ENCODE assay signal across 14 cellular contexts in the genomic region with DNA sequence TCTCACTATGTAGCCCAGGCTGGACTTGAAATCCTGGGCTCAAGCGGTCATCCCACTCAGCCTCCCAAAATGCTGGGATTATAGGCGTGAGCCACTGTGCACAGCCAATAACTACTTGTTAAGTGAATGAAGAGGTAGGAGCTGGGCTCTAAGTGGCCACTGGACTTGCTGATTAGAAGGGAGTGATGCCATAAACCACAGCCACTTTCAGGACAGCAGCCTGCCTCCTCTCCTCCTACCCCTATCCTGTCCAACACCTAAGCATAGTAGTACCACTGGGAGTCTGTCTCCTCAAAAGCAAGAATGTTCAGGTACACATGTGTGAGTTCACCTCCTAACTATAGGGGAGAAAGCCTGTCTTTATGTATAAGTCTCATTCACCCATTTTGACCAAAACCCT. TPM values are rescaled to one million over a fixed set of nuclear protein-coding genes. Genes with fewer than 3 reads are reported as not detected.
A peak's percentile ranks its signal among the peaks of the same experiment; 100 is the strongest.
DNase-seq lines count a peak whose midpoint lies in the region; ATAC-seq and TF ChIP-seq lines count a peak whose summit lies in the region.
"Had no signal": no experiment of that assay in that cellular context is flagged by ENCODE, and none has a peak within 500 bp of the region (broad histone marks: within the 10 kb centered on the region; RNA-seq: fewer than 3 reads in every experiment).

No MANE protein-coding gene starts in this region.

- no peak overlapping the region for H2AK5ac ChIP-seq in mesenchymal stem cell (ENCODE audit: low read length, severe bottlenecking)

- peaks cover 26% of the 10 kb centered on the region for H3K79me1 ChIP-seq in mesenchymal stem cell (replicated peaks; ENCODE audit: low read length, poor library complexity, severe bottlenecking)

- H4K8ac ChIP-seq in mesenchymal stem cell (ENCODE audit: low read length), result no peak overlapping the region

- no peak for ATAC-seq in activated CD4-positive, alpha-beta T cell treated with anti-CD3 and anti-CD28 coated beads for 36 hours
- ATAC-seq in activated T-cell treated with anti-CD3 and anti-CD28 coated beads, Interleukin-2, amount 50 U/mL, for 4 hours, result no peak

- H4K91ac ChIP-seq in mesenchymal stem cell (ENCODE audit: low read length), result no peak overlapping the region

- no peaks in the 10 kb centered on the region for H3K9me3 ChIP-seq in mesenchymal stem cell (ENCODE audit: control insufficient read depth, low read length)

- peaks cover 4% of the 10 kb centered on the region for H3K4me1 ChIP-seq in mesenchymal stem cell (ENCODE audit: control insufficient read depth, insufficient read depth, low read depth, low read length)

- H3K27me3 Mint-ChIP-seq in activated CD4-positive, alpha-beta T cell treated with anti-CD3 and anti-CD28 coated beads for 36 hours, result no peaks in the 10 kb centered on the region
- no peaks in the 10 kb centered on the region for H3K27me3 Mint-ChIP-seq in activated CD4-positive, alpha-beta T cell treated with anti-CD3 and anti-CD28 coated beads, Interleukin-2, amount 10 ng/mL, durations not matched to agents 24 days and 14 days
- no peaks in the 10 kb centered on the region for H3K27me3 Mint-ChIP-seq in activated T-cell treated with anti-CD3 and anti-CD28 coated beads, Interleukin-2, amount 50 U/mL, for 4 hours (ENCODE audit: low read depth)
- H3K27me3 Mint-ChIP-seq in CD14-positive monocyte (ENCODE audit: low read depth in 3 of 3), result no peaks in the 10 kb centered on the region

- peak overlapping the region; percentile 19 for H3K27ac Mint-ChIP-seq in activated CD4-positive, alpha-beta T cell treated with anti-CD3 and anti-CD28 coated beads for 36 hours
- no peak overlapping the region for H3K27ac Mint-ChIP-seq in activated CD4-positive, alpha-beta T cell treated with anti-CD3 and anti-CD28 coated beads, Interleukin-2, amount 10 ng/mL, durations not matched to agents 24 days and 14 days
- H3K27ac Mint-ChIP-seq in CD14-positive monocyte, result no peak overlapping the region

- no peak overlapping the region for H3K4me3 ChIP-seq in mesenchymal stem cell (ENCODE audit: insufficient read depth in 1 of 2, low read depth in 1 of 2, low read length in 2 of 2)

- H3K23ac ChIP-seq in mesenchymal stem cell (ENCODE audit: low read length in 2 of 2), result no peak overlapping the region

- H3K9ac ChIP-seq in mesenchymal stem cell (ENCODE audit: low read length), result no peak overlapping the region

- DNase-seq in activated CD4-positive, alpha-beta T cell treated with anti-CD3 and anti-CD28 coated beads for 36 hours, result no peak
- no peak for DNase-seq in activated CD4-positive, alpha-beta T cell treated with anti-CD3 and anti-CD28 coated beads, Interleukin-2, amount 10 ng/mL, durations not matched to agents 24 days and 14 days
- DNase-seq in RWPE1 (ENCODE audit: low spot score), result no peak
- DNase-seq in mesenchymal stem cell, result no peak
- no peak for DNase-seq in NCI-H2029 (lab: John Stamatoyannopoulos, UW)
- DNase-seq in activated T-cell treated with anti-CD3 and anti-CD28 coated beads, Interleukin-2, amount 50 U/mL, for 4 hours, result no peak
- DNase-seq in CD14-positive monocyte (ENCODE audit: low spot score), result no peak
- DNase-seq: Calu3, DMS 273 treated with DMSO at 0.1 percent for 48 hours, HCEC 1CT, HFFc6, KG1 had no signal

- H3K27me3 ChIP-seq in mesenchymal stem cell (ENCODE audit: control insufficient read depth in 1 of 2, insufficient read depth in 1 of 2, low read length in 2 of 2), result no peaks in the 10 kb centered on the region

- H3K27ac ChIP-seq in RWPE1, result peak overlapping the region; percentile 9; the same call in 1 of the 2 replicates
- no peak overlapping the region for H3K27ac ChIP-seq in mesenchymal stem cell (ENCODE audit: low read length, poor library complexity, severe bottlenecking)
- H3K27ac ChIP-seq: 22Rv1, HL-60 had no signal

- no peak overlapping the region for H2AFZ ChIP-seq in mesenchymal stem cell (ENCODE audit: low read depth, low read length)

- POLR2A ChIA-PET in activated CD4-positive, alpha-beta T cell treated with anti-CD3 and anti-CD28 coated beads for 36 hours (lab: Charles Lee), result no interaction called here
- POLR2A ChIA-PET in RWPE1 (lab: Yijun Ruan, JAX; ENCODE audit: low non-redundant PET), result interaction anchor here (0.6 kb wide), 1 partner anchor 24 kb away, joined by 4 read pairs; no protein-coding TSS in a partner anchor

- peak overlapping the region; percentile 22 for H2BK5ac ChIP-seq in mesenchymal stem cell (ENCODE audit: low read depth, low read length, poor library complexity, severe bottlenecking)

- H3K36me3 Mint-ChIP-seq in activated CD4-positive, alpha-beta T cell treated with anti-CD3 and anti-CD28 coated beads for 36 hours (ENCODE audit: low read depth), result peaks cover 34% of the 10 kb centered on the region
- H3K36me3 Mint-ChIP-seq in activated CD4-positive, alpha-beta T cell treated with anti-CD3 and anti-CD28 coated beads, Interleukin-2, amount 10 ng/mL, durations not matched to agents 24 days and 14 days (ENCODE audit: low read depth), result peaks cover 29% of the 10 kb centered on the region
- H3K36me3 Mint-ChIP-seq in activated T-cell treated with anti-CD3 and anti-CD28 coated beads, Interleukin-2, amount 50 U/mL, for 4 hours (ENCODE audit: insufficient read depth), result peaks cover 29% of the 10 kb centered on the region
- peaks cover 62 to 70% of the 10 kb centered on the region in 2 donors for H3K36me3 Mint-ChIP-seq in CD14-positive monocyte

- H2BK120ac ChIP-seq in mesenchymal stem cell (ENCODE audit: low read depth, low read length), result no peak overlapping the region

- H2BK12ac ChIP-seq in mesenchymal stem cell (ENCODE audit: low read length in 2 of 2), result no peak overlapping the region

- H3K4me1 Mint-ChIP-seq in activated CD4-positive, alpha-beta T cell treated with anti-CD3 and anti-CD28 coated beads for 36 hours, result no peaks in the 10 kb centered on the region
- H3K4me1 Mint-ChIP-seq in activated CD4-positive, alpha-beta T cell treated with anti-CD3 and anti-CD28 coated beads, Interleukin-2, amount 10 ng/mL, durations not matched to agents 24 days and 14 days, result no peaks in the 10 kb centered on the region
- no peaks in the 10 kb centered on the region for H3K4me1 Mint-ChIP-seq in activated T-cell treated with anti-CD3 and anti-CD28 coated beads, Interleukin-2, amount 50 U/mL, for 4 hours (ENCODE audit: low read depth)
- H3K4me1 Mint-ChIP-seq in CD14-positive monocyte, result no peaks in the 10 kb centered on the region

- no peak overlapping the region for H3K4ac ChIP-seq in mesenchymal stem cell (ENCODE audit: low read depth in 1 of 2, low read length in 2 of 2)

- WGBS in mesenchymal stem cell, result 100% methylated on average over 1 of the region's 2 CpGs

- H3K36me3 ChIP-seq in mesenchymal stem cell (ENCODE audit: control insufficient read depth in 1 of 2, insufficient read depth in 2 of 2, low read depth in 1 of 2, low read length in 2 of 2), result peaks cover 56 to 67% of the 10 kb centered on the region in 2 experiments

- no peak overlapping the region for H3K14ac ChIP-seq in mesenchymal stem cell (ENCODE audit: low read length in 2 of 2)

- H2BK15ac ChIP-seq in mesenchymal stem cell (ENCODE audit: low read depth, poor library complexity, severe bottlenecking), result no peak overlapping the region

- H3K18ac ChIP-seq in mesenchymal stem cell (ENCODE audit: low read depth in 1 of 2, low read length in 2 of 2), result no peak overlapping the region

- no peak overlapping the region for H3K4me3 Mint-ChIP-seq in activated CD4-positive, alpha-beta T cell treated with anti-CD3 and anti-CD28 coated beads for 36 hours
- no peak overlapping the region for H3K4me3 Mint-ChIP-seq in activated CD4-positive, alpha-beta T cell treated with anti-CD3 and anti-CD28 coated beads, Interleukin-2, amount 10 ng/mL, durations not matched to agents 24 days and 14 days
- no peak overlapping the region for H3K4me3 Mint-ChIP-seq in activated T-cell treated with anti-CD3 and anti-CD28 coated beads, Interleukin-2, amount 50 U/mL, for 4 hours
- H3K4me3 Mint-ChIP-seq in CD14-positive monocyte, result no peak overlapping the region
- H3K4me3 Mint-ChIP-seq: HFFc6 had no signal

- H3K9me3 Mint-ChIP-seq in activated CD4-positive, alpha-beta T cell treated with anti-CD3 and anti-CD28 coated beads for 36 hours (ENCODE audit: low read depth), result no peaks in the 10 kb centered on the region
- H3K9me3 Mint-ChIP-seq in activated CD4-positive, alpha-beta T cell treated with anti-CD3 and anti-CD28 coated beads, Interleukin-2, amount 10 ng/mL, durations not matched to agents 24 days and 14 days, result no peaks in the 10 kb centered on the region
- no peaks in the 10 kb centered on the region for H3K9me3 Mint-ChIP-seq in activated T-cell treated with anti-CD3 and anti-CD28 coated beads, Interleukin-2, amount 50 U/mL, for 4 hours
- H3K9me3 Mint-ChIP-seq in CD14-positive monocyte, result peaks cover 0 to 1% (median 0%) of the 10 kb centered on the region in 7 donors
- H3K9me3 Mint-ChIP-seq: HFFc6 had no signal

- CTCF ChIA-PET in activated CD4-positive, alpha-beta T cell treated with anti-CD3 and anti-CD28 coated beads for 36 hours (lab: Charles Lee), result no interaction called here
- CTCF ChIA-PET in RWPE1 (lab: Yijun Ruan, JAX), result no interaction called here

- TF ChIP-seq CTCF in RWPE1 (conservative IDR thresholded peaks at IDR 0.05; ENCODE audit: low read depth) (no peak), CD14-positive monocyte (IDR thresholded peaks at IDR 0.05) (no peak)

- intact Hi-C loops in activated CD4-positive, alpha-beta T cell treated with anti-CD3 and anti-CD28 coated beads for 36 hours (cut with DNase I, micrococcal nuclease), result no loop called here
- intact Hi-C loops in activated CD4-positive, alpha-beta T cell treated with anti-CD3 and anti-CD28 coated beads, Interleukin-2, amount 10 ng/mL, durations not matched to agents 24 days and 14 days (cut with micrococcal nuclease), result no loop called here
- intact Hi-C loops in CD14-positive monocyte (cut with micrococcal nuclease), result no loop called here

- H3K4me2 ChIP-seq in mesenchymal stem cell (ENCODE audit: low read length, poor library complexity, severe bottlenecking), result no peak overlapping the region

RNA-seq across cellular contexts. Expression of gene COG7, which starts 12.2 kb away (rescaled TPM):
- total RNA-seq in activated CD4-positive, alpha-beta T cell treated with anti-CD3 and anti-CD28 coated beads for 36 hours, result 10 to 100 TPM; 18.1 to 19.9 TPM
- total RNA-seq in activated CD4-positive, alpha-beta T cell treated with anti-CD3 and anti-CD28 coated beads, Interleukin-2, amount 10 ng/mL, durations not matched to agents 24 days and 14 days, result 21.6 and 25.6 TPM in 2 replicates
- polyA plus RNA-seq in mesenchymal stem cell (2013, experiment 1 of 2), result 14.8 TPM
- 12.9 TPM for polyA plus RNA-seq in mesenchymal stem cell (2013, experiment 2 of 2)
- 10 to 100 TPM; 18.5 to 21.8 (median 20.0) TPM for total RNA-seq in activated T-cell treated with anti-CD3 and anti-CD28 coated beads, Interleukin-2, amount 50 U/mL, for 4 hours
- polyA plus RNA-seq in CD14-positive monocyte, result 1 to 10 TPM; 6.6 to 8.0 TPM

RNA-seq across cellular contexts. Expression of gene GGA2, which starts 45.1 kb away (rescaled TPM):
- total RNA-seq in activated CD4-positive, alpha-beta T cell treated with anti-CD3 and anti-CD28 coated beads for 36 hours, result 100 to 1,000 TPM in 1 of 2 experiments, 10 to 100 TPM in 1; 86.7 to 114 TPM
- 109 and 113 TPM in 2 replicates for total RNA-seq in activated CD4-positive, alpha-beta T cell treated with anti-CD3 and anti-CD28 coated beads, Interleukin-2, amount 10 ng/mL, durations not matched to agents 24 days and 14 days
- 22.6 TPM for polyA plus RNA-seq in mesenchymal stem cell (2013, experiment 1 of 2)
- 23.2 TPM for polyA plus RNA-seq in mesenchymal stem cell (2013, experiment 2 of 2)
- total RNA-seq in activated T-cell treated with anti-CD3 and anti-CD28 coated beads, Interleukin-2, amount 50 U/mL, for 4 hours, result 10 to 100 TPM; 66.0 to 82.9 (median 70.0) TPM
- 10 to 100 TPM; 37.5 to 49.5 TPM for polyA plus RNA-seq in CD14-positive monocyte
